ENCODE assay signal across 8 cellular contexts in genomic region chr12:26729137-26729671, GRCh38.
DNase-seq lines count a peak whose midpoint lies in the region; ATAC-seq, FAIRE-seq and TF ChIP-seq lines count a peak whose summit lies in the region.
"Not testable (repeated sequence)": the region's sequence is repeated elsewhere in the genome, so short reads cannot be mapped to it uniquely, and the experiment has no call there.

No MANE protein-coding gene starts in this region.

- peak overlapping the region; percentile 13 for H3K4me3 ChIP-seq in CD4-positive, CD25-positive, alpha-beta regulatory T cell (ENCODE audit: low read depth, low read length)
- peak overlapping the region; percentile 18; the same call in 1 of the 2 replicates for H3K4me3 ChIP-seq in GM12878

- peaks cover 18 to 73% (median 49%) of the 10 kb centered on the region in 4 donors for H3K4me1 Mint-ChIP-seq in CD4-positive, CD25-positive, alpha-beta regulatory T cell

- intact Hi-C loops in GM12878 (cut with micrococcal nuclease; ENCODE audit: unreplicated experiment), result loop anchor here (2.0 to 5.0 kb wide), 4 partner anchors 14 to 104 kb away; partner anchors contain the start of gene ITPR2

- TF ChIP-seq RAD21 in GM12878 (IDR thresholded peaks at IDR 0.05; ENCODE audit: insufficient read depth, low read depth, low read length), result not testable (repeated sequence)

- peaks cover 14% of the 10 kb centered on the region for H3K4me1 ChIP-seq in CD4-positive, CD25-positive, alpha-beta regulatory T cell (ENCODE audit: control insufficient read depth, insufficient read depth, low read length, poor library complexity, severe bottlenecking)
- H3K4me1 ChIP-seq in GM12878 (ENCODE audit: control insufficient read depth, insufficient read depth, low read length), result peaks cover 64% of the 10 kb centered on the region

- peak in 2 of 3 donors; percentile 2 to 13 for DNase-seq in CD4-positive, CD25-positive, alpha-beta regulatory T cell
- DNase-seq in NCI-H526 treated with DMSO at 0.1 percent for 48 hours (lab: John Stamatoyannopoulos, UW) (peak; percentile 46), GM12878 (ENCODE audit: low read depth, low spot score) (peak; percentile 84)

- H3K4me2 ChIP-seq in GM12878 (ENCODE audit: control insufficient read depth, insufficient read depth), result peak overlapping the region; percentile 15

- H4K20me1 ChIP-seq in GM12878 (ENCODE audit: control insufficient read depth, insufficient read depth), result not testable (repeated sequence)

- not testable (repeated sequence) for BruUV-seq in GM12878 (replicated peaks; lab: Mats Ljungman, UMichigan)

- SMC1A ChIA-PET in GM12878 (lab: Charles Lee; ENCODE audit: uncharacterized antibody, unreplicated experiment), result interaction anchor here (0.9 to 5.4 kb wide), 20 partner anchors 9 to 610 kb away, joined by 3 to 96 read pairs (median 6); partner anchors contain the start of gene ITPR2

- CTCF ChIA-PET in GM12878 (lab: Yijun Ruan, JAX), result interaction anchor here (0.6 to 4.4 kb wide), 14 partner anchors 9 to 1567 kb away, joined by 3 to 23 read pairs (median 3); partner anchors contain the start of gene ITPR2

- peak overlapping the region in 1 of 4 donors; percentile 9 for H3K4me3 Mint-ChIP-seq in CD4-positive, CD25-positive, alpha-beta regulatory T cell

- peak; percentile 75 to 84 for TF ChIP-seq EP300 in GM12878 (IDR thresholded peaks at IDR 0.05; ENCODE audit: borderline replicate concordance in 1 of 2, control insufficient read depth in 1 of 2, low read depth in 2 of 2, low read length in 2 of 2)

- not testable (repeated sequence) for H3K36me3 ChIP-seq in CD4-positive, CD25-positive, alpha-beta regulatory T cell (ENCODE audit: control insufficient read depth, insufficient read depth, low read length); GM12878 (ENCODE audit: control insufficient read depth in 2 of 2, insufficient read depth in 2 of 2, low read length in 1 of 2)

- H3K9me3 Mint-ChIP-seq in CD4-positive, CD25-positive, alpha-beta regulatory T cell, result not testable (repeated sequence)

- H3K27me3 Mint-ChIP-seq in CD4-positive, CD25-positive, alpha-beta regulatory T cell, result not testable (repeated sequence)

- H3K27ac ChIP-seq in CD4-positive, CD25-positive, alpha-beta regulatory T cell (ENCODE audit: insufficient read depth, low read length, poor library complexity, severe bottlenecking), result not testable (repeated sequence)
- H3K27ac ChIP-seq in GM12878 (ENCODE audit: control insufficient read depth, insufficient read depth), result peak overlapping the region; percentile 97

- not testable (repeated sequence) for H2AFZ ChIP-seq in GM12878 (ENCODE audit: control insufficient read depth, low read depth, low read length)

- in situ Hi-C loops in GM12878 (cut with MboI), result not testable (repeated sequence)

- H3K9ac ChIP-seq in GM12878 (ENCODE audit: control insufficient read depth, insufficient read depth, low read length), result not testable (repeated sequence)

- WGBS in GM12878 (ENCODE audit: insufficient coverage, insufficient replicate concordance, low lambda C conversion rate, missing lambda C conversion rate), result 7% methylated on average over 1 of the region's 1 CpG

- ATAC-seq in CD4-positive, CD25-positive, alpha-beta regulatory T cell (ENCODE audit: low read depth in 2 of 2), result not testable (repeated sequence)
- peak; percentile 51 for ATAC-seq in GM18868 (IDR thresholded peaks at IDR 0.05; ENCODE audit: unreplicated experiment)
- peak; percentile 42 for ATAC-seq in GM21360 (IDR thresholded peaks at IDR 0.05; ENCODE audit: unreplicated experiment)
- peak; percentile 35 for ATAC-seq in HG02571 (IDR thresholded peaks at IDR 0.05; ENCODE audit: unreplicated experiment)
- peak; percentile 47 for ATAC-seq in HG03039 (IDR thresholded peaks at IDR 0.05; ENCODE audit: unreplicated experiment)
- peak; percentile 57 for ATAC-seq in HG03432 (IDR thresholded peaks at IDR 0.05; ENCODE audit: unreplicated experiment)
- peak; percentile 66 for ATAC-seq in GM12878

- POLR2A ChIA-PET in GM12878 (lab: Charles Lee), result interaction anchor here (0.8 to 4.0 kb wide), 10 partner anchors 9 to 137 kb away, joined by 3 to 17 read pairs (median 6); no protein-coding TSS in a partner anchor

- H3K27me3 ChIP-seq in CD4-positive, CD25-positive, alpha-beta regulatory T cell (ENCODE audit: control insufficient read depth, insufficient read depth, low read length); GM12878 (replicated peaks in 1 of 2; ENCODE audit: control insufficient read depth in 2 of 2, insufficient read depth in 2 of 2, low read length in 1 of 2): not testable (repeated sequence)

- H3K27ac Mint-ChIP-seq in CD4-positive, CD25-positive, alpha-beta regulatory T cell, result peak overlapping the region in 1 of 3 donors; percentile 37

- RAD21 ChIA-PET in GM12878 (lab: Charles Lee; ENCODE audit: unreplicated experiment), result interaction anchor here (0.8 to 5.0 kb wide), 16 partner anchors 8 to 149 kb away, joined by 3 to 46 read pairs (median 6); partner anchors contain the start of gene ITPR2

- not testable (repeated sequence) for TF ChIP-seq CTCF in GM12878 (IDR thresholded peaks at IDR 0.05 in 2 of 3, conservative IDR thresholded peaks at IDR 0.05 in 1 of 3; ENCODE audit: control insufficient read depth in 2 of 3, extremely low read depth in 1 of 3, insufficient read depth in 1 of 3, low read depth in 3 of 3, low read length in 3 of 3)

- H3K79me2 ChIP-seq in GM12878 (ENCODE audit: control insufficient read depth, insufficient read depth, low read length), result peaks cover 52% of the 10 kb centered on the region

- H3K36me3 Mint-ChIP-seq in CD4-positive, CD25-positive, alpha-beta regulatory T cell, result peaks cover 11% of the 10 kb centered on the region

- not testable (repeated sequence) for TF ChIP-seq POLR2A in GM12878 (IDR thresholded peaks at IDR 0.05; ENCODE audit: low read depth, low read length)

- not testable (repeated sequence) for FAIRE-seq in GM12878 (lab: Jason Lieb, UNC)

- not testable (repeated sequence) for H3K9me3 ChIP-seq in CD4-positive, CD25-positive, alpha-beta regulatory T cell (ENCODE audit: control insufficient read depth in 2 of 2, low read length in 2 of 2); GM12878 (replicated peaks; ENCODE audit: control insufficient read depth, insufficient read depth, low read length)

TF ChIP-seq in GM12878, 131 proteins besides CTCF, POLR2A, EP300 and RAD21 (continues in another document):
- TF ChIP-seq RAD51 (IDR thresholded peaks at IDR 0.05) (peak; percentile 37; the same call in 1 of the 2 replicates), STAT3 (IDR thresholded peaks at IDR 0.05; ENCODE audit: low read depth, low read length) (0 out of 2 replicates have a peak, but pooled peaks have one; percentile 47), MEF2B (IDR thresholded peaks at IDR 0.05; ENCODE audit: partially characterized antibody, poor library complexity, severe bottlenecking) (peak; percentile 97), ZBED1 (IDR thresholded peaks at IDR 0.05; ENCODE audit: borderline replicate concordance) (peak; percentile 89), JUNB (IDR thresholded peaks at IDR 0.05) (peak; percentile 93), PAX8 (IDR thresholded peaks at IDR 0.05) (peak; percentile 41; the same call in 1 of the 2 replicates), PKNOX1 (IDR thresholded peaks at IDR 0.05) (peak; percentile 90), GABPA (IDR thresholded peaks at IDR 0.05; ENCODE audit: low read depth) (peak; percentile 25; the same call in 1 of the 2 replicates), RELB (IDR thresholded peaks at IDR 0.05; ENCODE audit: low read depth) (peak; percentile 84), MYB (IDR thresholded peaks at IDR 0.05; ENCODE audit: borderline replicate concordance, low read depth, low read length) (0 out of 2 replicates have a peak, but pooled peaks have one; percentile 55), ZNF24 (IDR thresholded peaks at IDR 0.05) (peak; percentile 73), MLLT1 (IDR thresholded peaks at IDR 0.05) (peak; percentile 84), CREM (IDR thresholded peaks at IDR 0.05; ENCODE audit: low read depth) (peak; percentile 79), SMARCA5 (IDR thresholded peaks at IDR 0.05) (peak; percentile 87)

Comparison
In these comparisons a context has a peak if more than half of its experiments do, and no peak if none do; other contexts are left out.
1. DNase-seq: peak in every context shown above with its lines; median percentile 84 in GM12878; 46 in NCI-H526 treated with DMSO at 0.1 percent for 48 hours; 8 in CD4-positive, CD25-positive, alpha-beta regulatory T cell.